In the genomic region with DNA sequence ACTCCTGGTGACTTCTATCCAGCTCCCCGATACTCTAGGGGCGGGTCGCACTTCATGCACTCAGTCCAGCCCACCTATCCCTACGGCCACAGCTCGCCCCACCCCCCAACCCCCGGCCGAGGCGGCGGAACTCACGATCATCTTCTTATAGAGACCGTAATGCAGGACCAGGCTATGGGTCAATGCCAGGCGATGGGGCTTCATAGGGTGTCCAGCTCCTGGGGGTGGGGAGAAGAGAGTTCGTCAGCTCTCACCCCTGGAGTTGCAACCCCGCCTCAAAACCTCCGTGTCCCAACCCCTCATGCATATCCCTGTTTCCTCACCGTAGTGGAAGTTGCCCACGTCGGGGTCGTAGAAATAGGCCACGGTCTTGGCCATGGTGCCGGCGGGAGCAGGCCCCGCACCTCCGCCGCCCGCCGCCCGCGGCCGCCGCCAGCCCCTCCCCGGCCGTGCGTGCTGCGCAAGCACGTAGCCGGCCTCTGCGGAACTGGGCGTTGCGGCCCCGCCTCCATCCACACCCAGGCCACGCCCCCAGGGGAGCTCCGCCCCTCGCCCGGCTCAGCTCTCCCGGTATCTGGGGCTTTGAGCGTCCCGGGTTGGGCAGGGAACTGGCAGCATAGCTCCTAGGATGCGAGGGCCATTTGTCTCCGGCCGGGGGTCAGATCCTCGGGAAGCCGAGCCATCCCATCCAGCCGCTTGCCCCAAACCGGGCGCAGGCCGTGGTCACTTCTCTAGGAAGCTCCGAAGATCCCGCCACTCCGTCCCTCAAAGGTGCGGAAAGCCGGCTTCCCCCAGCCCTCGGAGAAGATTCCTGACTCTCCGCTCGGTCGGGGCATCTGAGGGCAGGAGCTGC, we compare ENCODE assay signal across 1 cellular context.
TF ChIP-seq lines count a peak whose summit lies in the region.

Gene HDAC3 (minus strand): TSS at position 437 of the 853 bp plus-strand sequence. CDS start 59 bp downstream, at position 378.
Gene RELL2 (plus strand): TSS at position 585 of the 853 bp plus-strand sequence. CDS start 1,229 bp downstream, outside the sequence.

TF ChIP-seq in SK-N-SH, 30 proteins besides CTCF, POLR2A, EP300 and RAD21 (continued from another document):
- TF ChIP-seq POLR2AphosphoS5 (IDR thresholded peaks at IDR 0.05; ENCODE audit: low read depth, low read length), result peak; percentile 76; the same call in 1 of the 2 replicates
